Comparison of ENCODE assay signal across 17 cellular contexts in the genomic region with DNA sequence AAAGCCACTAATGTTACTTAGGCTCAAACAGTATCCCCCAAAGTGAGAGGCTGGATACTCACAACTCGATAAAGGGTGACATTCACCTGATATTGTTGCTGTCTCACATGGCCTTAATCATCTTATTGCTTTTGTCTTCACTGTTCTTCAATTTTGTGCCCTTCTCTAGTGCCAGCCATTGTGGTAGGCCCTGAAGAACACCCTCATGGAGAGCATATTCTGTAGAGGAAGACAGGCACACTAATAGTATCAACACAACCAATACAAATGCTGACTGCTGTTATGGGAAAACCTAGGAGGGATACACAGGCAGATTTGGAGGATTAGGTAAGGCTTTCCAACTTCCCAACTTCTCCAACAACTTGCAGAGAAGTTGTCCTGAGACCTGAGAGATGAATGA. TPM values are rescaled to one million over a fixed set of nuclear protein-coding genes. Genes with fewer than 3 reads are reported as not detected.
DNase-seq lines count a peak whose midpoint lies in the region; ATAC-seq and TF ChIP-seq lines count a peak whose summit lies in the region.
"Had no signal": no experiment of that assay in that cellular context is flagged by ENCODE, and none has a peak within 500 bp of the region (broad histone marks: within the 10 kb centered on the region; RNA-seq: fewer than 3 reads in every experiment).

No MANE protein-coding gene starts in this region.

- H3K4me1 Mint-ChIP-seq in CD4-positive, alpha-beta T cell (ENCODE audit: low read depth): peaks cover 40% of the 10 kb centered on the region
- H3K4me1 Mint-ChIP-seq in activated T-helper 2 cell treated with anti-CD3 and anti-CD28 coated beads, Interferon-gamma antibody, Interleukin-2, Interleukin-4, amounts not matched to agents 10 μg/mL and 5 μg/mL and 100 μg/mL, durations not matched to agents 14 hours and 24 hours and 36 hours (ENCODE audit: low read depth): peaks cover 18% of the 10 kb centered on the region
- H3K4me1 Mint-ChIP-seq in nephron progenitor cell (peaks cover 19% of the 10 kb centered on the region), type B pancreatic cell (ENCODE audit: unreplicated experiment) (peaks cover 15% of the 10 kb centered on the region)

- H3K4me3 Mint-ChIP-seq in CD4-positive, alpha-beta T cell: peak overlapping the region; percentile 78
- no peak overlapping the region for H3K4me3 Mint-ChIP-seq in activated T-helper 2 cell treated with anti-CD3 and anti-CD28 coated beads, Interferon-gamma antibody, Interleukin-2, Interleukin-4, amounts not matched to agents 10 μg/mL and 5 μg/mL and 100 μg/mL, durations not matched to agents 14 hours and 24 hours and 36 hours (ENCODE audit: low read depth)
- H3K4me3 Mint-ChIP-seq in nephron progenitor cell (no peak overlapping the region), type B pancreatic cell (peak overlapping the region; percentile 27)
- H3K4me3 Mint-ChIP-seq: CD8-positive, alpha-beta T cell had no signal

- no peak for TF ChIP-seq CTCF in CD4-positive, alpha-beta T cell (IDR thresholded peaks at IDR 0.05)
- TF ChIP-seq CTCF in nephron progenitor cell (IDR thresholded peaks at IDR 0.05): no peak
- TF ChIP-seq CTCF in type B pancreatic cell (conservative IDR thresholded peaks at IDR 0.05): no peak

- intact Hi-C loops in CD4-positive, alpha-beta T cell (cut with DNase I, micrococcal nuclease): loop anchor here (10.0 kb wide), 3 partner anchors 48 to 608 kb away; a partner anchor contains a TSS
- intact Hi-C loops in activated T-helper 2 cell treated with anti-CD3 and anti-CD28 coated beads, Interferon-gamma antibody, Interleukin-2, Interleukin-4, amounts not matched to agents 10 μg/mL and 5 μg/mL and 100 μg/mL, durations not matched to agents 14 hours and 24 hours and 36 hours (cut with micrococcal nuclease): no loop called here

- CTCF ChIA-PET in CD4-positive, alpha-beta T cell (lab: Charles Lee): interaction anchor here (0.7 kb wide), 1 partner anchor 21 kb away, joined by 3 read pairs; no protein-coding TSS in a partner anchor

- no peaks in the 10 kb centered on the region for H3K9me3 Mint-ChIP-seq in CD4-positive, alpha-beta T cell
- no peaks in the 10 kb centered on the region for H3K9me3 Mint-ChIP-seq in activated T-helper 2 cell treated with anti-CD3 and anti-CD28 coated beads, Interferon-gamma antibody, Interleukin-2, Interleukin-4, amounts not matched to agents 10 μg/mL and 5 μg/mL and 100 μg/mL, durations not matched to agents 14 hours and 24 hours and 36 hours
- H3K9me3 Mint-ChIP-seq in nephron progenitor cell (peaks cover 5% of the 10 kb centered on the region), type B pancreatic cell (no peaks in the 10 kb centered on the region)
- H3K9me3 Mint-ChIP-seq: CD8-positive, alpha-beta T cell had no signal

- POLR2A ChIA-PET in CD4-positive, alpha-beta T cell (lab: Charles Lee): no interaction called here

- H3K27ac ChIP-seq in CD4-positive, alpha-beta T cell (ENCODE audit: low read depth, low read length): no peak overlapping the region
- H3K27ac ChIP-seq: GM23248 had no signal

- no peaks in the 10 kb centered on the region for H3K27me3 Mint-ChIP-seq in CD4-positive, alpha-beta T cell
- no peaks in the 10 kb centered on the region for H3K27me3 Mint-ChIP-seq in activated T-helper 2 cell treated with anti-CD3 and anti-CD28 coated beads, Interferon-gamma antibody, Interleukin-2, Interleukin-4, amounts not matched to agents 10 μg/mL and 5 μg/mL and 100 μg/mL, durations not matched to agents 14 hours and 24 hours and 36 hours (ENCODE audit: low read depth)
- H3K27me3 Mint-ChIP-seq in nephron progenitor cell (ENCODE audit: low read depth, poor library complexity) (no peaks in the 10 kb centered on the region), type B pancreatic cell (no peaks in the 10 kb centered on the region)

- no peaks in the 10 kb centered on the region for H3K9me3 ChIP-seq in CD4-positive, alpha-beta T cell (ENCODE audit: control insufficient read depth, low read length)
- H3K9me3 ChIP-seq: Caco-2 had no signal

- H3K27me3 ChIP-seq in CD4-positive, alpha-beta T cell (ENCODE audit: control insufficient read depth, insufficient read depth, low read length): no peaks in the 10 kb centered on the region

- DNase-seq in CD4-positive, alpha-beta T cell: no peak
- DNase-seq in activated T-helper 2 cell treated with anti-CD3 and anti-CD28 coated beads, Interferon-gamma antibody, Interleukin-2, Interleukin-4, amounts not matched to agents 10 μg/mL and 5 μg/mL and 100 μg/mL, durations not matched to agents 14 hours and 24 hours and 36 hours (ENCODE audit: low spot score): no peak
- no peak for DNase-seq in nephron progenitor cell
- no peak for DNase-seq in type B pancreatic cell (ENCODE audit: extremely low spot score, unreplicated experiment)
- no peak for DNase-seq in NCI-H2196 treated with DMSO at 0.1 percent for 48 hours (lab: John Stamatoyannopoulos, UW; ENCODE audit: unreplicated experiment)
- DNase-seq in DMS114 treated with DMSO at 0.1 percent for 48 hours (lab: John Stamatoyannopoulos, UW; ENCODE audit: unreplicated experiment): no peak
- DNase-seq: C1 segment of cervical spinal cord; Caco-2; CD8-positive, alpha-beta T cell; DMS79; EL; GDM1; GM23248; H7; HCEC 1CT had no signal

- peaks cover 8% of the 10 kb centered on the region for H3K36me3 Mint-ChIP-seq in CD4-positive, alpha-beta T cell (ENCODE audit: low read depth)
- H3K36me3 Mint-ChIP-seq in activated T-helper 2 cell treated with anti-CD3 and anti-CD28 coated beads, Interferon-gamma antibody, Interleukin-2, Interleukin-4, amounts not matched to agents 10 μg/mL and 5 μg/mL and 100 μg/mL, durations not matched to agents 14 hours and 24 hours and 36 hours (ENCODE audit: low read depth): peaks cover 14% of the 10 kb centered on the region
- H3K36me3 Mint-ChIP-seq in nephron progenitor cell (ENCODE audit: low read depth) (peaks cover 10% of the 10 kb centered on the region), type B pancreatic cell (peaks cover 8% of the 10 kb centered on the region)

- no peak overlapping the region for H3K27ac Mint-ChIP-seq in CD4-positive, alpha-beta T cell
- H3K27ac Mint-ChIP-seq in activated T-helper 2 cell treated with anti-CD3 and anti-CD28 coated beads, Interferon-gamma antibody, Interleukin-2, Interleukin-4, amounts not matched to agents 10 μg/mL and 5 μg/mL and 100 μg/mL, durations not matched to agents 14 hours and 24 hours and 36 hours: peak overlapping the region; percentile 15
- H3K27ac Mint-ChIP-seq in nephron progenitor cell: peak overlapping the region; percentile 36
- no peak overlapping the region for H3K27ac Mint-ChIP-seq in type B pancreatic cell
- H3K27ac Mint-ChIP-seq: CD8-positive, alpha-beta T cell had no signal

- no peak for ATAC-seq in CD4-positive, alpha-beta T cell (ENCODE audit: poor library complexity)
- ATAC-seq in HG03457 (IDR thresholded peaks at IDR 0.05; ENCODE audit: unreplicated experiment): no peak
- ATAC-seq: CD8-positive, alpha-beta T cell; GM12878 had no signal

RNA-seq across cellular contexts. Expression of a gene that starts 4.1 kb away (rescaled TPM):
- 1 to 10 TPM; 1.6 to 1.8 TPM for total RNA-seq in CD4-positive, alpha-beta T cell
- total RNA-seq in activated T-helper 2 cell treated with anti-CD3 and anti-CD28 coated beads, Interferon-gamma antibody, Interleukin-2, Interleukin-4, amounts not matched to agents 10 μg/mL and 5 μg/mL and 100 μg/mL, durations not matched to agents 14 hours and 24 hours and 36 hours: 58.9 and 65.3 TPM in 2 replicates
- total RNA-seq in type B pancreatic cell (ENCODE audit: low replicate concordance): 8.5 and 21.5 TPM in 2 replicates

Comparison
In these comparisons a context has a peak if more than half of its experiments do, and no peak if none do; other contexts are left out.
1. H3K27ac Mint-ChIP-seq: peak in activated T-helper 2 cell treated with anti-CD3 and anti-CD28 coated beads, Interferon-gamma antibody, Interleukin-2, Interleukin-4, amounts not matched to agents 10 μg/mL and 5 μg/mL and 100 μg/mL, durations not matched to agents 14 hours and 24 hours and 36 hours (single experiment) and nephron progenitor cell (single experiment); none in CD4-positive, alpha-beta T cell (single experiment) and type B pancreatic cell (single experiment).
2. H3K4me3 Mint-ChIP-seq: peak in CD4-positive, alpha-beta T cell (single experiment) and type B pancreatic cell (single experiment); none in activated T-helper 2 cell treated with anti-CD3 and anti-CD28 coated beads, Interferon-gamma antibody, Interleukin-2, Interleukin-4, amounts not matched to agents 10 μg/mL and 5 μg/mL and 100 μg/mL, durations not matched to agents 14 hours and 24 hours and 36 hours (single experiment) and nephron progenitor cell (single experiment).